ENCODE assay signal across 1 cellular context in genomic region chr14:99587463-99588278, GRCh38.
TF ChIP-seq lines count a peak whose summit lies in the region.

No MANE protein-coding gene starts in this region.

TF ChIP-seq in HEK293, 187 proteins besides CTCF, POLR2A, EP300 and RAD21 (continued from another document):
- TF ChIP-seq ZBTB49 (tag by site-specific recombination; IDR thresholded peaks at IDR 0.05; ENCODE audit: low read depth) (no peak), ZNF600 (tag by site-specific recombination; IDR thresholded peaks at IDR 0.05) (peak; percentile 45; the same call in 1 of the 2 replicates), YY2 (tag by site-specific recombination; IDR thresholded peaks at IDR 0.05) (no peak)
TF ChIP-seq in HEK293: peak in this region for 1.
